ENCODE assay signal across 31 cellular contexts in the genomic region with DNA sequence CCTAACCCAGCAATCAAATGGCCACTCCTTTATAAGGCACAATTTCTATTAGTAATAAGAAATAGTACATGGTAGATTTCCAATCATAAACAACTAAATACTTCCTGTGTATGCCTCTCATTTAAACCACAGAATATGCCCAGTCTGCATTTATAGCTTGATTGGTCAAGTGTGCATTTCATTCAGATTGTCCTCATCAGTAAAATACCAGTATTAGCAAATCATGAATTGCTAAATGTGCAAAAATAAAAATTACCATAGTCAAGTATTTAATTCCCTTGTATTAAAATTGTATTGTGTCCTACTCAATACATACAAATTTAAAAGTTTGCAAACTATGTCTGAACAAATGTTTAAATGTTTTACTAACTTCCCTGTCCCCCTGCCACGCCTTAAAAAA.
"Had no signal": no experiment of that assay in that cellular context is flagged by ENCODE, and none has a peak within 500 bp of the region (broad histone marks: within the 10 kb centered on the region; RNA-seq: fewer than 3 reads in every experiment).

No MANE protein-coding gene starts in this region.

- H3K9me3 Mint-ChIP-seq: natural killer cell; stimulated activated memory B cell treated with anti-CD40 and anti-IgM and Interleukin-4, amounts not matched to agents 10 μg/mL and 1 μg/mL and 100 μg/mL, for 72 hours; stimulated activated naive CD8-positive, alpha-beta T cell treated with anti-CD3 and anti-CD28 coated beads, Interleukin-15, amount 100 ng/mL, for 72 hours had no signal

- H3K36me3 ChIP-seq: neural progenitor cell, ovary had no signal

- H3K9ac ChIP-seq: neural progenitor cell, parathyroid adenoma had no signal

- H3K27me3 ChIP-seq: neural progenitor cell, ovary, spleen, suprapubic skin, testis, tibial artery, upper lobe of left lung, vagina had no signal

- ATAC-seq: natural killer cell; right cardiac atrium; sciatic nerve; stimulated activated memory B cell treated with anti-CD40 and anti-IgM and Interleukin-4, amounts not matched to agents 10 μg/mL and 1 μg/mL and 100 μg/mL, for 72 hours; stimulated activated naive CD8-positive, alpha-beta T cell treated with anti-CD3 and anti-CD28 coated beads, Interleukin-15, amount 100 ng/mL, for 72 hours; stimulated activated naive CD8-positive, alpha-beta T cell treated with anti-CD3 and anti-CD28 coated beads, Interleukin-15, Interleukin-2, amounts not matched to agents 100 U/mL and 50 U/mL, for 24 hours had no signal

- FAIRE-seq: urothelium cell line had no signal

- H3K27ac ChIP-seq: neural progenitor cell, ovary, parathyroid adenoma, psoas muscle, skin epidermis, spleen, suprapubic skin, tibial artery, upper lobe of left lung, vagina had no signal

- H3K4me3 ChIP-seq: neural progenitor cell, ovary, psoas muscle, skin epidermis, smooth muscle cell, spleen, suprapubic skin, testis, tibial artery, upper lobe of left lung, vagina had no signal

- DNase-seq: natural killer cell; occipital lobe; ovary; posterior cingulate gyrus; psoas muscle; right cardiac atrium; spleen; stimulated activated CD4-positive, alpha-beta T cell treated with anti-CD3 and anti-CD28 coated beads, Interleukin-12 subunit alpha, Interleukin-12 subunit beta, amount 100 ng/mL, for 4 hours; stimulated activated CD4-positive, alpha-beta T cell treated with anti-CD3 and anti-CD28 coated beads, Interleukin-1b, Interleukin-23, amount 100 ng/mL, for 48 hours; stimulated activated CD4-positive, alpha-beta T cell treated with anti-CD3 and anti-CD28 coated beads, Interleukin-4, amount 100 ng/mL, for 1 hour; stimulated activated CD4-positive, alpha-beta T cell treated with anti-CD3 and anti-CD28 coated beads, Interleukin-4, amount 100 ng/mL, for 4 hours; stimulated activated CD8-positive, alpha-beta memory T cell treated with anti-CD3 and anti-CD28 coated beads, Interleukin-4, amount 100 ng/mL, for 48 hours; stimulated activated naive CD4-positive, alpha-beta T cell; stimulated activated naive CD8-positive, alpha-beta T cell treated with anti-CD3 and anti-CD28 coated beads, Interleukin-15, amount 100 ng/mL, for 72 hours; stimulated activated naive CD8-positive, alpha-beta T cell treated with anti-CD3 and anti-CD28 coated beads, Interleukin-15, Interleukin-2, amounts not matched to agents 100 U/mL and 50 U/mL, for 24 hours; substantia nigra; testis; tibial artery; trophoblast cell; upper lobe of left lung had no signal

- H2AFZ ChIP-seq: neural progenitor cell, parathyroid adenoma had no signal

- H3K4me1 Mint-ChIP-seq: stimulated activated memory B cell treated with anti-CD40 and anti-IgM and Interleukin-4, amounts not matched to agents 10 μg/mL and 1 μg/mL and 100 μg/mL, for 72 hours; stimulated activated naive CD8-positive, alpha-beta T cell treated with anti-CD3 and anti-CD28 coated beads, Interleukin-15, amount 100 ng/mL, for 72 hours had no signal

- H3K4me1 ChIP-seq: neural progenitor cell, parathyroid adenoma, psoas muscle, spleen, suprapubic skin, tibial artery, upper lobe of left lung, vagina had no signal

- H3K79me2 ChIP-seq: parathyroid adenoma had no signal

- H3K27me3 Mint-ChIP-seq: progenitor cell of endocrine pancreas; stimulated activated memory B cell treated with anti-CD40 and anti-IgM and Interleukin-4, amounts not matched to agents 10 μg/mL and 1 μg/mL and 100 μg/mL, for 72 hours; stimulated activated naive CD8-positive, alpha-beta T cell treated with anti-CD3 and anti-CD28 coated beads, Interleukin-15, amount 100 ng/mL, for 72 hours had no signal

- H3K4me2 ChIP-seq: neural progenitor cell, smooth muscle cell had no signal

- H3K4me3 Mint-ChIP-seq: natural killer cell; nephron; neural progenitor cell; stimulated activated memory B cell treated with anti-CD40 and anti-IgM and Interleukin-4, amounts not matched to agents 10 μg/mL and 1 μg/mL and 100 μg/mL, for 72 hours; stimulated activated naive CD8-positive, alpha-beta T cell treated with anti-CD3 and anti-CD28 coated beads, Interleukin-15, amount 100 ng/mL, for 72 hours had no signal

- H3K27ac Mint-ChIP-seq: natural killer cell; nephron; neural progenitor cell; progenitor cell of endocrine pancreas; stimulated activated memory B cell treated with anti-CD40 and anti-IgM and Interleukin-4, amounts not matched to agents 10 μg/mL and 1 μg/mL and 100 μg/mL, for 72 hours had no signal

- H3K9me3 ChIP-seq: ovary, psoas muscle, spleen, suprapubic skin, testis, tibial artery, upper lobe of left lung, vagina had no signal
